14 cellular contexts compared by ENCODE assay signal in genomic region chr12:78887008-78887407, GRCh38. TPM values are rescaled to one million over a fixed set of nuclear protein-coding genes. Genes with fewer than 3 reads are reported as not detected.
A peak's percentile ranks its signal among the peaks of the same experiment; 100 is the strongest.
DNase-seq lines count a peak whose midpoint lies in the region; ATAC-seq and TF ChIP-seq lines count a peak whose summit lies in the region.
"Had no signal": no experiment of that assay in that cellular context is flagged by ENCODE, and none has a peak within 500 bp of the region (broad histone marks: within the 10 kb centered on the region; RNA-seq: fewer than 3 reads in every experiment).

No MANE protein-coding gene starts in this region.

- no peak for TF ChIP-seq CTCF in AG09319 (IDR thresholded peaks at IDR 0.05; ENCODE audit: low read depth, low read length)
- TF ChIP-seq CTCF in fibroblast of villous mesenchyme (IDR thresholded peaks at IDR 0.05; ENCODE audit: insufficient read depth, low read depth, low read length): no peak

- DNase-seq in AG09319 (ENCODE audit: extremely low read depth, low read depth) (peak; percentile 28), HS-5 (ENCODE audit: low read depth) (peak; percentile 67), T1000 (lab: John Stamatoyannopoulos, UW) (peak; percentile 3), fibroblast of villous mesenchyme (ENCODE audit: low read depth) (peak; percentile 66), NCI-H2029 treated with DMSO at 0.1 percent for 48 hours (lab: John Stamatoyannopoulos, UW) (no peak), NCI-H1436 (lab: John Stamatoyannopoulos, UW) (no peak)
- DNase-seq: CD4-positive, alpha-beta T cell; foreskin melanocyte; midbrain; NCI-H146; SIG-M5 had no signal

- no peak for ATAC-seq in GM19328 (IDR thresholded peaks at IDR 0.05; ENCODE audit: unreplicated experiment)
- ATAC-seq in GM18861 (IDR thresholded peaks at IDR 0.05; ENCODE audit: unreplicated experiment): no peak

- no peak overlapping the region for H3K4me3 ChIP-seq in fibroblast of villous mesenchyme (ENCODE audit: low read depth, low read length)
- H3K4me3 ChIP-seq: skin epidermis had no signal

RNA-seq across cellular contexts. Expression of gene SYT1, which starts 22.4 kb away (rescaled TPM):
- 2.3 and 3.9 TPM in 2 replicates for total RNA-seq in fibroblast of villous mesenchyme
- total RNA-seq: CD4-positive, alpha-beta T cell had no signal

Comparison
In these comparisons a context has a peak if more than half of its experiments do, and no peak if none do; other contexts are left out.
1. DNase-seq: peak in AG09319 (single experiment), HS-5 (single experiment), T1000 (single experiment) and fibroblast of villous mesenchyme (single experiment); none in NCI-H2029 treated with DMSO at 0.1 percent for 48 hours (single experiment) and NCI-H1436 (single experiment).